Comparison of ENCODE assay signal across 1 cellular context in genomic region chr19:2456301-2456570, GRCh38.
TF ChIP-seq lines count a peak whose summit lies in the region.

No MANE protein-coding gene starts in this region.

TF ChIP-seq in A549, 52 proteins besides CTCF, POLR2A, EP300 and RAD21:
- TF ChIP-seq HES2 (IDR thresholded peaks at IDR 0.05) (no peak), CBX2 (IDR thresholded peaks at IDR 0.05; ENCODE audit: borderline replicate concordance, low read depth) (no peak), ZSCAN20 (CRISPR knock-in tag; IDR thresholded peaks at IDR 0.05) (no peak), POLR2AphosphoS2 (conservative IDR thresholded peaks at IDR 0.05; ENCODE audit: low read length) (no peak), ESRRA (IDR thresholded peaks at IDR 0.05; ENCODE audit: borderline replicate concordance, low read length) (no peak), BCL3 (IDR thresholded peaks at IDR 0.05) (no peak), SREBF2 (IDR thresholded peaks at IDR 0.05) (no peak), FOSL2 (IDR thresholded peaks at IDR 0.05) (no peak), FOSL2 (CRISPR knock-in tag; IDR thresholded peaks at IDR 0.05) (no peak), CEBPB (IDR thresholded peaks at IDR 0.05) (no peak), E2F6 (IDR thresholded peaks at IDR 0.05; ENCODE audit: borderline replicate concordance, low read depth) (no peak)
